28 cellular contexts compared by ENCODE assay signal in the genomic region with DNA sequence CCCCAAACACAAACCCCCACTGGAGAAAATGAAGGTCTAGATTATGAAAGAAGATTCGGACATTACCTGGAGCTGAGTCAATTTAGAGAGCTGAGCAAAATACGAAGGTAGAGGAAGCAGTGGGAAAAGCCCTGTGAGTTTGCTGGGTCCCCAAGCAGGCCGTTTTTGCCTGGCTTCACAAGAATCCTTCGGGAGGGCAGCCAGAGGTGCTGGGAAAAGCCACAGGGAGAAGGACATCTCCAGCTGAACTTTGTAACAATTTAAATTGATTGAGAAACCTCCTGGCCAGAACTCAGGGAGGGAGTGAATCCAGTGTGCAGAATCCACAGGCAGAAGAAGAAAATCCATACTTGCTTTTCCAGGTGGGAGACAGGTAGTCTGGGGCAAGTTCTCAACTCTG.
"Had no signal": no experiment of that assay in that cellular context is flagged by ENCODE, and none has a peak within 500 bp of the region (broad histone marks: within the 10 kb centered on the region; RNA-seq: fewer than 3 reads in every experiment).

No MANE protein-coding gene starts in this region.

- DNase-seq: naive thymus-derived CD4-positive, alpha-beta T cell; natural killer cell; occipital lobe; ovary; posterior cingulate gyrus; retina; right lobe of liver; spleen; stimulated activated CD4-positive, alpha-beta T cell treated with anti-CD3 and anti-CD28 coated beads, Interleukin-12 subunit alpha, Interleukin-12 subunit beta, amount 100 ng/mL, for 4 hours; stimulated activated CD4-positive, alpha-beta T cell treated with anti-CD3 and anti-CD28 coated beads, Interleukin-1b, Interleukin-23, amount 100 ng/mL, for 48 hours; stimulated activated CD4-positive, alpha-beta T cell treated with anti-CD3 and anti-CD28 coated beads, Interleukin-4, amount 100 ng/mL, for 1 hour; stimulated activated CD4-positive, alpha-beta T cell treated with anti-CD3 and anti-CD28 coated beads, Interleukin-4, amount 100 ng/mL, for 4 hours; stimulated activated CD8-positive, alpha-beta memory T cell treated with anti-CD3 and anti-CD28 coated beads, Interleukin-4, amount 100 ng/mL, for 48 hours; stimulated activated naive CD4-positive, alpha-beta T cell; stimulated activated naive CD8-positive, alpha-beta T cell treated with anti-CD3 and anti-CD28 coated beads, Interleukin-15, amount 100 ng/mL, for 72 hours; stimulated activated naive CD8-positive, alpha-beta T cell treated with anti-CD3 and anti-CD28 coated beads, Interleukin-15, Interleukin-2, amounts not matched to agents 100 U/mL and 50 U/mL, for 24 hours; thyroid gland; trophoblast cell; upper lobe of left lung had no signal

- H3K27me3 ChIP-seq: neural progenitor cell, ovary, right atrium auricular region, right lobe of liver, spleen, thyroid gland, tibial nerve, upper lobe of left lung, vagina had no signal

- H3K36me3 ChIP-seq: neural progenitor cell, ovary, right atrium auricular region, right lobe of liver, spleen, thoracic aorta, thyroid gland, tibial nerve, upper lobe of left lung, vagina had no signal

- H3K4me1 ChIP-seq: neural progenitor cell, parathyroid adenoma, right atrium auricular region, right lobe of liver, spleen, thyroid gland, tibial nerve, upper lobe of left lung, vagina had no signal

- H3K9me3 ChIP-seq: ovary, right lobe of liver, thoracic aorta, thyroid gland, tibial nerve, upper lobe of left lung, vagina had no signal

- H3K27ac ChIP-seq: neural progenitor cell, ovary, parathyroid adenoma, right atrium auricular region, right lobe of liver, skin epidermis, spleen, thoracic aorta, thyroid gland, tibial nerve, upper lobe of left lung, vagina had no signal

- ATAC-seq: naive thymus-derived CD4-positive, alpha-beta T cell; natural killer cell; stimulated activated memory B cell treated with anti-CD40 and anti-IgM and Interleukin-4, amounts not matched to agents 10 μg/mL and 1 μg/mL and 100 μg/mL, for 72 hours; stimulated activated naive CD8-positive, alpha-beta T cell treated with anti-CD3 and anti-CD28 coated beads, Interleukin-15, amount 100 ng/mL, for 72 hours; stimulated activated naive CD8-positive, alpha-beta T cell treated with anti-CD3 and anti-CD28 coated beads, Interleukin-15, Interleukin-2, amounts not matched to agents 100 U/mL and 50 U/mL, for 24 hours had no signal

- H3K4me3 ChIP-seq: neural progenitor cell, ovary, right atrium auricular region, right lobe of liver, skin epidermis, smooth muscle cell, spleen, thoracic aorta, thyroid gland, tibial nerve, upper lobe of left lung, vagina had no signal

- H3K9ac ChIP-seq: neural progenitor cell, parathyroid adenoma had no signal
